In the genomic region with DNA sequence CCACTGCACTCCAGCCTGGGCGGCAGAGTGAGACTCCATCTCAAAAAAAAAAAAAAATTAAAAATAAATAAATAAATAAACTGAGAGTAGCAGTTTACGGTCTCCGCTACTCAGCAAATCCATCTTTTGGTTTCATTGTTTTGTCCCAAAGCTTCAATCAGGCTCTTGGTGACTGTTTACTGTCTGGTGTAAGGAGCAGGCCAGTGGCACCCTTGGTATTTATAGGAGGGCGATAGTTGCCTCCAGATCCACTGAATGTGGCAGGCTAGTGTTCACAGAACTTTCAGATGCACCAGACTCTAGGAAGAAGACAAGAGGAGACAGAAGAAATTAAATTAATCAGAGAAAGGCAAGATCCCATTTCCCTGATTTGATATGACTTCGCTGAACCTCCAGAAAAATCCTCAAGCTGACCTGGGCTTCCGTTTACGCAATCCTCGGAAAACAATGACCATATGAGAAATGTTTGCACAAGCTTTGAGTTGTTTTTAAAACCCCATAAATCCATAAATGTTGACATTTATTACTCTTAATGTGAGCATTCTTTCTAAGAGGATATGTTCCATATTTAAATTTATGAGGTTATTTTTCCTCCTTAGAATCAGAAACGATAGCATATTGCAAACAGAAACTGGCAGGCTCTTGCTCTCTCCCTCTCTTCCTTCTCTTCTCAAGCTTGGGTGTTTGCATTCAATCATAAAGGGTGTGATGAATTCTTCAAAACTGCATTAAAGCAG, we compare ENCODE assay signal across 1 cellular context.
TF ChIP-seq lines count a peak whose summit lies in the region.

No MANE protein-coding gene starts in this region.

TF ChIP-seq in K562, 482 proteins besides CTCF, POLR2A, EP300 and RAD21:
- TF ChIP-seq KLF1 (tag; IDR thresholded peaks at IDR 0.05) (no peak), TARDBP (IDR thresholded peaks at IDR 0.05) (no peak), TAF7 (tag; IDR thresholded peaks at IDR 0.05) (no peak), FUS (optimal IDR thresholded peaks at IDR 0.05; ENCODE audit: low read depth, low read length) (no peak), CEBPB (tag; IDR thresholded peaks at IDR 0.05) (peak; percentile 87), BRD9 (IDR thresholded peaks at IDR 0.05; ENCODE audit: low read depth, partially characterized antibody) (no peak), TEAD2 (tag; IDR thresholded peaks at IDR 0.05) (no peak), NONO (IDR thresholded peaks at IDR 0.05; ENCODE audit: low read depth in 2 of 2, low read length in 1 of 2) (no peak), ZSCAN32 (CRISPR knock-in tag; IDR thresholded peaks at IDR 0.05) (no peak), ZNF695 (CRISPR knock-in tag; IDR thresholded peaks at IDR 0.05) (no peak), MTF1 (CRISPR knock-in tag; IDR thresholded peaks at IDR 0.05; ENCODE audit: borderline replicate concordance) (no peak), ZNF778 (CRISPR knock-in tag; IDR thresholded peaks at IDR 0.05) (no peak), NFIC (IDR thresholded peaks at IDR 0.05) (no peak), ETS2 (tag; IDR thresholded peaks at IDR 0.05; ENCODE audit: borderline replicate concordance, poor library complexity, severe bottlenecking) (no peak), SREBF1 (IDR thresholded peaks at IDR 0.05; ENCODE audit: borderline replicate concordance, low read depth, low read length) (no peak), CEBPG (CRISPR knock-in tag; IDR thresholded peaks at IDR 0.05) (no peak), CEBPG (tag; conservative IDR thresholded peaks at IDR 0.05 in 1 of 2, IDR thresholded peaks at IDR 0.05 in 1 of 2) (peak; percentile 79 to 85), CBFB (CRISPR knock-in tag; IDR thresholded peaks at IDR 0.05) (no peak), FOXK2 (conservative IDR thresholded peaks at IDR 0.05 in 1 of 2, IDR thresholded peaks at IDR 0.05 in 1 of 2; ENCODE audit: low read depth in 2 of 2) (no peak), JUNB (CRISPR knock-in tag; conservative IDR thresholded peaks at IDR 0.05) (no peak), MEIS2 (IDR thresholded peaks at IDR 0.05; ENCODE audit: partially characterized antibody) (peak; percentile 75), POLR2H (tag; IDR thresholded peaks at IDR 0.05; ENCODE audit: low read depth) (no peak), ZNF431 (CRISPR knock-in tag; IDR thresholded peaks at IDR 0.05) (no peak), PHF8 (IDR thresholded peaks at IDR 0.05; ENCODE audit: borderline replicate concordance, low read length) (no peak)
- TF ChIP-seq, protein P1, sequence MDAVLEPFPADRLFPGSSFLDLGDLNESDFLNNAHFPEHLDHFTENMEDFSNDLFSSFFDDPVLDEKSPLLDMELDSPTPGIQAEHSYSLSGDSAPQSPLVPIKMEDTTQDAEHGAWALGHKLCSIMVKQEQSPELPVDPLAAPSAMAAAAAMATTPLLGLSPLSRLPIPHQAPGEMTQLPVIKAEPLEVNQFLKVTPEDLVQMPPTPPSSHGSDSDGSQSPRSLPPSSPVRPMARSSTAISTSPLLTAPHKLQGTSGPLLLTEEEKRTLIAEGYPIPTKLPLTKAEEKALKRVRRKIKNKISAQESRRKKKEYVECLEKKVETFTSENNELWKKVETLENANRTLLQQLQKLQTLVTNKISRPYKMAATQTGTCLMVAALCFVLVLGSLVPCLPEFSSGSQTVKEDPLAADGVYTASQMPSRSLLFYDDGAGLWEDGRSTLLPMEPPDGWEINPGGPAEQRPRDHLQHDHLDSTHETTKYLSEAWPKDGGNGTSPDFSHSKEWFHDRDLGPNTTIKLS (IDR thresholded peaks at IDR 0.05; ENCODE audit: borderline replicate concordance, low read depth), result no peak
- TF ChIP-seq, protein P2, sequence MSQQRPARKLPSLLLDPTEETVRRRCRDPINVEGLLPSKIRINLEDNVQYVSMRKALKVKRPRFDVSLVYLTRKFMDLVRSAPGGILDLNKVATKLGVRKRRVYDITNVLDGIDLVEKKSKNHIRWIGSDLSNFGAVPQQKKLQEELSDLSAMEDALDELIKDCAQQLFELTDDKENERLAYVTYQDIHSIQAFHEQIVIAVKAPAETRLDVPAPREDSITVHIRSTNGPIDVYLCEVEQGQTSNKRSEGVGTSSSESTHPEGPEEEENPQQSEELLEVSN (IDR thresholded peaks at IDR 0.05; ENCODE audit: borderline replicate concordance in 1 of 2, extremely low read depth in 1 of 2, insufficient read depth in 1 of 2, insufficient read length in 1 of 2, low read depth in 1 of 2, low read length in 1 of 2, poor library complexity in 1 of 2, severe bottlenecking in 1 of 2), result no peak
- TF ChIP-seq, protein P3, sequence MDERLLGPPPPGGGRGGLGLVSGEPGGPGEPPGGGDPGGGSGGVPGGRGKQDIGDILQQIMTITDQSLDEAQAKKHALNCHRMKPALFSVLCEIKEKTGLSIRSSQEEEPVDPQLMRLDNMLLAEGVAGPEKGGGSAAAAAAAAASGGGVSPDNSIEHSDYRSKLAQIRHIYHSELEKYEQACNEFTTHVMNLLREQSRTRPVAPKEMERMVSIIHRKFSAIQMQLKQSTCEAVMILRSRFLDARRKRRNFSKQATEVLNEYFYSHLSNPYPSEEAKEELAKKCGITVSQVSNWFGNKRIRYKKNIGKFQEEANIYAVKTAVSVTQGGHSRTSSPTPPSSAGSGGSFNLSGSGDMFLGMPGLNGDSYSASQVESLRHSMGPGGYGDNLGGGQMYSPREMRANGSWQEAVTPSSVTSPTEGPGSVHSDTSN (CRISPR knock-in tag; IDR thresholded peaks at IDR 0.05; ENCODE audit: low read depth), result no peak
- TF ChIP-seq, protein P3 (tag; conservative IDR thresholded peaks at IDR 0.05; ENCODE audit: low read depth), result peak; percentile 73
TF ChIP-seq in K562: peak in this region for 4.
